ENCODE assay signal across 9 cellular contexts in genomic region chr16:50282010-50282538, GRCh38. TPM values are rescaled to one million over a fixed set of nuclear protein-coding genes. Genes with fewer than 3 reads are reported as not detected.
A peak's percentile ranks its signal among the peaks of the same experiment; 100 is the strongest.
DNase-seq lines count a peak whose midpoint lies in the region; ATAC-seq, FAIRE-seq and TF ChIP-seq lines count a peak whose summit lies in the region.
"Had no signal": no experiment of that assay in that cellular context is flagged by ENCODE, and none has a peak within 500 bp of the region (broad histone marks: within the 10 kb centered on the region; RNA-seq: fewer than 3 reads in every experiment).

No MANE protein-coding gene starts in this region.

- CTCF ChIA-PET in HEK293T (lab: Yijun Ruan, JAX) = no interaction called here

- H3K4me3 ChIP-seq in HL-60 (replicated peaks; ENCODE audit: insufficient read depth, low read length) (peak overlapping the region; percentile 16; the same call in 1 of the 2 replicates), small intestine (ENCODE audit: low read depth in 1 of 2, low read length in 2 of 2) (no peak overlapping the region)

- POLR2A ChIA-PET in HEK293T (lab: Yijun Ruan, JAX) = no interaction called here

- H3K4me3 Mint-ChIP-seq in CD14-positive monocyte (peak overlapping the region; percentile 74 to 90), progenitor cell of endocrine pancreas (ENCODE audit: low read depth) (no peak overlapping the region)

- FAIRE-seq in small intestine (lab: Jason Lieb, UNC) = no peak
- FAIRE-seq: bronchial epithelial cell had no signal

- no peak for TF ChIP-seq CTCF in CD14-positive monocyte (IDR thresholded peaks at IDR 0.05)
- no peak for TF ChIP-seq CTCF in HL-60 (IDR thresholded peaks at IDR 0.05; ENCODE audit: insufficient read depth, low read length)
- TF ChIP-seq CTCF in progenitor cell of endocrine pancreas (IDR thresholded peaks at IDR 0.05; ENCODE audit: unreplicated experiment) = no peak

- peaks cover 85% of the 10 kb centered on the region for H3K4me1 Mint-ChIP-seq in CD14-positive monocyte
- no peaks in the 10 kb centered on the region for H3K4me1 Mint-ChIP-seq in progenitor cell of endocrine pancreas (ENCODE audit: low read depth)

- 50 to 86% (median 71%) methylated on average over 7 of the region's 7 CpGs for WGBS in small intestine, 3 donors

- H3K27ac Mint-ChIP-seq in CD14-positive monocyte (peak overlapping the region; percentile 93 to 100 (median 98)), progenitor cell of endocrine pancreas (no peak overlapping the region)

- no peaks in the 10 kb centered on the region for H3K36me3 ChIP-seq in small intestine (ENCODE audit: control insufficient read depth in 2 of 2, insufficient read depth in 2 of 2, low read length in 2 of 2)

- H3K36me3 Mint-ChIP-seq in CD14-positive monocyte (peaks cover 21 to 69% of the 10 kb centered on the region in 2 donors), progenitor cell of endocrine pancreas (ENCODE audit: insufficient read depth) (peaks cover 4% of the 10 kb centered on the region)

- H3K27me3 Mint-ChIP-seq in CD14-positive monocyte (ENCODE audit: low read depth in 3 of 3) = no peaks in the 10 kb centered on the region
- no peaks in the 10 kb centered on the region for H3K27me3 Mint-ChIP-seq in progenitor cell of endocrine pancreas

- H3K9me3 ChIP-seq in small intestine (ENCODE audit: control insufficient read depth, low read depth) = no peaks in the 10 kb centered on the region

- DNase-seq in CD14-positive monocyte (ENCODE audit: low spot score) (peak; percentile 95), HL-60 (ENCODE audit: low read depth in 1 of 2, low spot score in 1 of 2) (peak; percentile 84 to 99), globus pallidus (ENCODE audit: low spot score) (peak; percentile 76), small intestine (peak; percentile 53), progenitor cell of endocrine pancreas (ENCODE audit: low spot score, unreplicated experiment) (no peak), HEK293T (ENCODE audit: extremely low spot score) (no peak)
- DNase-seq in activated CD8-positive, alpha-beta memory T cell treated with anti-CD3 and anti-CD28 coated beads, Interleukin-2, amount 50 U/mL, for 4 hours = peak; percentile 44

- H3K27ac ChIP-seq in HL-60 (replicated peaks) = peak overlapping the region; percentile 95
- H3K27ac ChIP-seq in small intestine (ENCODE audit: low read depth in 1 of 2, low read length in 1 of 2) = peak overlapping the region in 1 of 2 donors; percentile 11

- peaks cover 2 to 9% of the 10 kb centered on the region in 2 donors for H3K4me1 ChIP-seq in small intestine (ENCODE audit: control insufficient read depth in 2 of 2, insufficient read depth in 1 of 2, low read depth in 1 of 2, low read length in 1 of 2)

- intact Hi-C loops in CD14-positive monocyte (cut with micrococcal nuclease) = loop anchor here (1.0 to 5.0 kb wide), 4 partner anchors 11 to 35 kb away; no protein-coding TSS in a partner anchor

- ATAC-seq in GM21360 (IDR thresholded peaks at IDR 0.05; ENCODE audit: unreplicated experiment) = peak; percentile 90

- H3K27me3 ChIP-seq in HL-60 (ENCODE audit: insufficient read depth, poor library complexity, severe bottlenecking) = no peaks in the 10 kb centered on the region
- no peaks in the 10 kb centered on the region for H3K27me3 ChIP-seq in small intestine (ENCODE audit: control insufficient read depth in 2 of 2, insufficient read depth in 2 of 2, low read length in 2 of 2)

- peaks cover 0 to 4% (median 0%) of the 10 kb centered on the region in 7 donors for H3K9me3 Mint-ChIP-seq in CD14-positive monocyte
- peaks cover 7% of the 10 kb centered on the region for H3K9me3 Mint-ChIP-seq in progenitor cell of endocrine pancreas (ENCODE audit: low read depth)

TF ChIP-seq in HEK293T, 16 proteins besides CTCF, POLR2A, EP300 and RAD21:
- no peak for TF ChIP-seq SP1 (IDR thresholded peaks at IDR 0.05)
- TF ChIP-seq FOXM1 (IDR thresholded peaks at IDR 0.05; ENCODE audit: borderline replicate concordance) = no peak
- no peak for TF ChIP-seq ELF4 (IDR thresholded peaks at IDR 0.05)

RNA-seq across cellular contexts. Expression of gene ADCY7, which starts 15.7 kb away (rescaled TPM):
- polyA plus RNA-seq in CD14-positive monocyte (10 to 100 TPM; 53.1 to 91.5 TPM), small intestine (1 to 10 TPM in 1 of 3 donors, under 1 TPM in 2; 0.45 to 6.3 (median 0.54) TPM)
- total RNA-seq in progenitor cell of endocrine pancreas = 16.8 and 17.0 TPM in 2 replicates

Comparison
In these comparisons a context has a peak if more than half of its experiments do, and no peak if none do; other contexts are left out.
1. DNase-seq: peak in CD14-positive monocyte (single experiment), HL-60 (2 of 2), activated CD8-positive, alpha-beta memory T cell treated with anti-CD3 and anti-CD28 coated beads, Interleukin-2, amount 50 U/mL, for 4 hours (single experiment), globus pallidus (single experiment) and small intestine (single experiment); none in progenitor cell of endocrine pancreas (single experiment) and HEK293T (single experiment).
2. RNA of gene ADCY7, which starts 15.7 kb away (polyA plus RNA-seq): 53.1 to 91.5 TPM in CD14-positive monocyte; 0.45 to 6.3 TPM in small intestine; every median in the first group is over 4 times any median in the second.